ENCODE assay signal across 9 cellular contexts in the genomic region with DNA sequence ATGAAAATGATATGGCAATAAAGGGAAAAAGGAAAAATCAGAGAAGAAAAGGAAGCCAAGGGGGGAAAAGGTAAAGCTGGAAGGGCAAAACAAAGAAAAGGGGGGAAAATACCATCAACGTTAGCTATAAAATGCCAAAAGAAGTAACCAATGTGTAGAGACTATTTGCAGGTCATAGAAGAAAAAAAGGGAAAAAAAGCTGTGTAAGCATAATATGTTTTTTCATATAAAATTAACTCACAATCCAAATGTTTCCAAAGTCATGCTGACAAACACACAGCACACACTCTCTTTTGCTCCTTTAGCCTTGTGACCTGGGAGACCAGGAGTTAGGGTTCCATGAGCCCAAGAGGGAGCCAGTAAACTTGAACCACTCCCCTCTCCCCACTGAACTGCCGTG.
"Had no signal": no experiment of that assay in that cellular context is flagged by ENCODE, and none has a peak within 500 bp of the region (broad histone marks: within the 10 kb centered on the region; RNA-seq: fewer than 3 reads in every experiment).

No MANE protein-coding gene starts in this region.

- ATAC-seq: HCT116 had no signal

- H3K4me2 ChIP-seq: KMS-11 had no signal

- H3K9me3 Mint-ChIP-seq: HFFc6 had no signal

- H3K4me3 ChIP-seq: GM23248, HAP-1 had no signal

- H3K27ac Mint-ChIP-seq: HFFc6 had no signal

- H3K4me1 ChIP-seq: HAP-1 had no signal

- H2AFZ ChIP-seq: GM23248 had no signal

- H3K9me3 ChIP-seq: HAP-1 had no signal

- H3K4me3 Mint-ChIP-seq: HFFc6 had no signal

- FAIRE-seq: HTR-8/SVneo had no signal

- DNase-seq: GM23248, GOT3, H7, HFFc6, KBM-7 had no signal

- H3K9ac ChIP-seq: GM23248, KMS-11 had no signal

- H3K27ac ChIP-seq: GM23248, KMS-11 had no signal
